ENCODE assay signal across 1 cellular context in genomic region chr4:129144755-129145206, GRCh38.
TF ChIP-seq lines count a peak whose summit lies in the region.

No MANE protein-coding gene starts in this region.

TF ChIP-seq in H1, 55 proteins besides CTCF, POLR2A, EP300 and RAD21 (continued from another document):
- no peak for TF ChIP-seq CHD7 (IDR thresholded peaks at IDR 0.05; ENCODE audit: insufficient replicate concordance, low read length)
- TF ChIP-seq BCL11A (IDR thresholded peaks at IDR 0.05; ENCODE audit: low read depth in 2 of 2, low read length in 2 of 2): no peak
- TF ChIP-seq EZH2 (IDR thresholded peaks at IDR 0.05; ENCODE audit: low read depth, low read length, severe bottlenecking): no peak
- no peak for TF ChIP-seq GTF2F1 (IDR thresholded peaks at IDR 0.05; ENCODE audit: borderline replicate concordance, low read depth, low read length)
- no peak for TF ChIP-seq TEAD4 (IDR thresholded peaks at IDR 0.05; ENCODE audit: low read depth, low read length)
- TF ChIP-seq TCF12 (IDR thresholded peaks at IDR 0.05; ENCODE audit: low read depth, low read length): no peak
- TF ChIP-seq TAF7 (optimal IDR thresholded peaks at IDR 0.05; ENCODE audit: borderline replicate concordance, low read depth, low read length): no peak
- TF ChIP-seq CREB1 (IDR thresholded peaks at IDR 0.05): no peak
- no peak for TF ChIP-seq JUN (IDR thresholded peaks at IDR 0.05; ENCODE audit: low read depth, low read length)
- no peak for TF ChIP-seq ATF3 (IDR thresholded peaks at IDR 0.05; ENCODE audit: insufficient read depth, low read depth, low read length)
- no peak for TF ChIP-seq JUND (IDR thresholded peaks at IDR 0.05; ENCODE audit: low read length)
- no peak for TF ChIP-seq RXRA (IDR thresholded peaks at IDR 0.05; ENCODE audit: insufficient read depth, low read depth, low read length)
- no peak for TF ChIP-seq POLR2AphosphoS5 (IDR thresholded peaks at IDR 0.05; ENCODE audit: low read depth, low read length)
- TF ChIP-seq CBX8 (IDR thresholded peaks at IDR 0.05; ENCODE audit: borderline replicate concordance, low read depth, low read length): no peak
TF ChIP-seq in H1: peak in this region for 0.
